In genomic region chr17:57404073-57404472, GRCh38 we compare ENCODE assay signal across 10 cellular contexts.
A peak's percentile ranks its signal among the peaks of the same experiment; 100 is the strongest.
DNase-seq lines count a peak whose midpoint lies in the region; ATAC-seq and TF ChIP-seq lines count a peak whose summit lies in the region.
"Had no signal": no experiment of that assay in that cellular context is flagged by ENCODE, and none has a peak within 500 bp of the region (broad histone marks: within the 10 kb centered on the region; RNA-seq: fewer than 3 reads in every experiment).

No MANE protein-coding gene starts in this region.

- TF ChIP-seq CTCF in NB4 (IDR thresholded peaks at IDR 0.05; ENCODE audit: low read depth, low read length): peak; percentile 23
- TF ChIP-seq CTCF in epithelial cell of esophagus (IDR thresholded peaks at IDR 0.05; ENCODE audit: insufficient read depth, low read depth, low read length, missing control alignments): no peak
- no peak for TF ChIP-seq CTCF in foreskin fibroblast (IDR thresholded peaks at IDR 0.05; ENCODE audit: low read depth, low read length)

- TF ChIP-seq POLR2A in NB4 (IDR thresholded peaks at IDR 0.05; ENCODE audit: extremely low read depth, insufficient read length): no peak

- H3K27me3 Mint-ChIP-seq in activated naive CD8-positive, alpha-beta T cell: no peaks in the 10 kb centered on the region
- no peaks in the 10 kb centered on the region for H3K27me3 Mint-ChIP-seq in activated naive CD8-positive, alpha-beta T cell treated with anti-CD3 and anti-CD28 coated beads for 36 hours
- H3K27me3 Mint-ChIP-seq: naive thymus-derived CD4-positive, alpha-beta T cell had no signal

- DNase-seq in activated naive CD8-positive, alpha-beta T cell treated with anti-CD3 and anti-CD28 coated beads for 36 hours: no peak
- peak; percentile 36 for DNase-seq in NB4 (ENCODE audit: low read depth)
- peak; percentile 16 for DNase-seq in epithelial cell of esophagus (ENCODE audit: low read depth)
- DNase-seq in NCI-H2029 (lab: John Stamatoyannopoulos, UW): no peak
- DNase-seq in foreskin fibroblast: no peak
- DNase-seq: naive thymus-derived CD4-positive, alpha-beta T cell; NCI-H1417 had no signal

- H3K4me1 Mint-ChIP-seq in activated naive CD8-positive, alpha-beta T cell (ENCODE audit: low read depth): peaks cover 39% of the 10 kb centered on the region
- peaks cover 33% of the 10 kb centered on the region for H3K4me1 Mint-ChIP-seq in activated naive CD8-positive, alpha-beta T cell treated with anti-CD3 and anti-CD28 coated beads for 36 hours

- ATAC-seq in HG02571 (IDR thresholded peaks at IDR 0.05; ENCODE audit: unreplicated experiment) (no peak), GM21576 (IDR thresholded peaks at IDR 0.05; ENCODE audit: unreplicated experiment) (no peak)
- ATAC-seq: naive thymus-derived CD4-positive, alpha-beta T cell had no signal

- no peak overlapping the region for H3K4me3 Mint-ChIP-seq in activated naive CD8-positive, alpha-beta T cell
- no peak overlapping the region for H3K4me3 Mint-ChIP-seq in activated naive CD8-positive, alpha-beta T cell treated with anti-CD3 and anti-CD28 coated beads for 36 hours
- H3K4me3 Mint-ChIP-seq: naive thymus-derived CD4-positive, alpha-beta T cell had no signal

- H3K27ac Mint-ChIP-seq in activated naive CD8-positive, alpha-beta T cell: peak overlapping the region; percentile 19
- no peak overlapping the region for H3K27ac Mint-ChIP-seq in activated naive CD8-positive, alpha-beta T cell treated with anti-CD3 and anti-CD28 coated beads for 36 hours

- H3K36me3 Mint-ChIP-seq in activated naive CD8-positive, alpha-beta T cell: no peaks in the 10 kb centered on the region
- H3K36me3 Mint-ChIP-seq in activated naive CD8-positive, alpha-beta T cell treated with anti-CD3 and anti-CD28 coated beads for 36 hours: peaks cover 2% of the 10 kb centered on the region

- H3K4me3 ChIP-seq in NB4 (ENCODE audit: low read depth, low read length) (no peak overlapping the region), epithelial cell of esophagus (ENCODE audit: low read length) (no peak overlapping the region), foreskin fibroblast (ENCODE audit: low read depth in 1 of 2, low read length in 2 of 2) (no peak overlapping the region)

- H3K9me3 Mint-ChIP-seq in activated naive CD8-positive, alpha-beta T cell (ENCODE audit: low read depth): no peaks in the 10 kb centered on the region
- no peaks in the 10 kb centered on the region for H3K9me3 Mint-ChIP-seq in activated naive CD8-positive, alpha-beta T cell treated with anti-CD3 and anti-CD28 coated beads for 36 hours

Comparison
In these comparisons a context has a peak if more than half of its experiments do, and no peak if none do; other contexts are left out.
1. DNase-seq: peak in NB4 (single experiment) and epithelial cell of esophagus (single experiment); none in activated naive CD8-positive, alpha-beta T cell treated with anti-CD3 and anti-CD28 coated beads for 36 hours (single experiment), NCI-H2029 (single experiment) and foreskin fibroblast (0 of 2).